ENCODE assay signal across 15 cellular contexts in genomic region chr3:172086071-172086470, GRCh38.
"Had no signal": no experiment of that assay in that cellular context is flagged by ENCODE, and none has a peak within 500 bp of the region (broad histone marks: within the 10 kb centered on the region; RNA-seq: fewer than 3 reads in every experiment).

No MANE protein-coding gene starts in this region.

- H3K9me3 ChIP-seq: ascending aorta, esophagus squamous epithelium, suprapubic skin had no signal

- H3K4me3 Mint-ChIP-seq: activated naive CD4-positive, alpha-beta T cell treated with anti-CD3 and anti-CD28 coated beads, Interleukin-2, amount 50 U/mL, for 24 hours; activated T-cell treated with anti-CD3 and anti-CD28 coated beads, Interleukin-2, amount 50 U/mL, for 72 hours; stimulated activated naive CD8-positive, alpha-beta T cell treated with anti-CD3 and anti-CD28 coated beads, Interleukin-15, amount 100 ng/mL, for 72 hours; type B pancreatic cell had no signal

- FAIRE-seq: endothelial cell of umbilical vein had no signal

- H3K36me3 ChIP-seq: ascending aorta, esophagus squamous epithelium, suprapubic skin had no signal

- ATAC-seq: activated T-cell treated with anti-CD3 and anti-CD28 coated beads, Interleukin-2, amount 50 U/mL, for 72 hours; stimulated activated naive CD8-positive, alpha-beta T cell treated with anti-CD3 and anti-CD28 coated beads, Interleukin-15, amount 100 ng/mL, for 72 hours had no signal

- H3K27ac ChIP-seq: ascending aorta, esophagus squamous epithelium, suprapubic skin had no signal

- DNase-seq: activated CD4-positive, CD25-positive, alpha-beta regulatory T cell treated with anti-CD3 and anti-CD28 coated beads, Interleukin-2, amount 50 U/mL, for 72 hours; activated gamma-delta T cell; activated T-cell treated with anti-CD3 and anti-CD28 coated beads, Interleukin-2, amount 50 U/mL, for 72 hours; dermis blood vessel endothelial cell; effector memory CD4-positive, alpha-beta T cell; esophagus squamous epithelium; occipital lobe; stimulated activated naive CD8-positive, alpha-beta T cell treated with anti-CD3 and anti-CD28 coated beads, Interleukin-15, amount 100 ng/mL, for 72 hours; T1000 had no signal

- H3K27me3 Mint-ChIP-seq: activated naive CD4-positive, alpha-beta T cell treated with anti-CD3 and anti-CD28 coated beads, Interleukin-2, amount 50 U/mL, for 24 hours; progenitor cell of endocrine pancreas; stimulated activated naive CD8-positive, alpha-beta T cell treated with anti-CD3 and anti-CD28 coated beads, Interleukin-15, amount 100 ng/mL, for 72 hours; type B pancreatic cell had no signal

- H3K27ac Mint-ChIP-seq: activated naive CD4-positive, alpha-beta T cell treated with anti-CD3 and anti-CD28 coated beads, Interleukin-2, amount 50 U/mL, for 24 hours; activated T-cell treated with anti-CD3 and anti-CD28 coated beads, Interleukin-2, amount 50 U/mL, for 72 hours; stimulated activated naive CD8-positive, alpha-beta T cell treated with anti-CD3 and anti-CD28 coated beads, Interleukin-15, amount 100 ng/mL, for 72 hours had no signal

- H3K9me3 Mint-ChIP-seq: activated naive CD4-positive, alpha-beta T cell treated with anti-CD3 and anti-CD28 coated beads, Interleukin-2, amount 50 U/mL, for 24 hours; activated T-cell treated with anti-CD3 and anti-CD28 coated beads, Interleukin-2, amount 50 U/mL, for 72 hours; stimulated activated naive CD8-positive, alpha-beta T cell treated with anti-CD3 and anti-CD28 coated beads, Interleukin-15, amount 100 ng/mL, for 72 hours had no signal

- H3K4me3 ChIP-seq: ascending aorta, esophagus squamous epithelium, suprapubic skin had no signal

- H3K27me3 ChIP-seq: ascending aorta, esophagus squamous epithelium, suprapubic skin had no signal
